10 cellular contexts compared by ENCODE assay signal in the genomic region with DNA sequence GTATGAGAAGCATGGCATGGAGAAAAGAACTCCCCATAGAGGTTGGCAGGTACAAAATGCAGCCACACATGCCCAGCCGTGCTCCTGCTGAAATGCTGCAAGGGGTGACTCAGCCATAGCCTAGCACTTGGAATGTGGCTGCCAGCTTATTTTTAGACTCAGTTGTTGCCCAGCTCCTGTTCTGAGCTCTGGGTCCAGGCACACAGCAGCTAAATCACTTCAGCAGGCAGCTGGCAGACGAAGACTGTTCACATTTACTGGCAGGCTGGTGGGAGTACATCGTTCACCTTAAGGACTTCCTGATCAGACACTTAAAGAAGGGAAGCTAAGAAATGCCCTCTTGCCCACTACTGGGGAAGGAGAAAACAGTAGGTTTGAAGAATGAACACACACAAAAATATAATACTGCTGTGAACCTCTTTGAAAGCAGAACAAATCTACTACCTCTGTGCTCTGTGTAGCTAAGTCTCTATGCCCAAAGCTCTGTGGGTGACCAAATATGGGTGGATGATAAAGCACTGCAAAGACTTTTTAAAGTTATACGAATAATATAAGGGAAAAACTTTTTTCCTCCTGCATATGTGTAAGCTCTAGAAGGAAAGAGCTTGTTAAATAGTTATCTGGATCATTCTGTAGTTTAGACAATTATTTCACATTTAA.
DNase-seq lines count a peak whose midpoint lies in the region; ATAC-seq and TF ChIP-seq lines count a peak whose summit lies in the region.
"Had no signal": no experiment of that assay in that cellular context is flagged by ENCODE, and none has a peak within 500 bp of the region (broad histone marks: within the 10 kb centered on the region; RNA-seq: fewer than 3 reads in every experiment).

No MANE protein-coding gene starts in this region.

- DNase-seq in AG08395 (ENCODE audit: low spot score) (peak; percentile 68), M059J (ENCODE audit: low read depth) (peak; percentile 50), dorsolateral prefrontal cortex (peak in 9 of 10 donors; percentile 6 to 84 (median 67)), mesendoderm (peak; percentile 16), NCI-H2029 treated with DMSO at 0.1 percent for 48 hours (lab: John Stamatoyannopoulos, UW) (no peak), nephron progenitor cell (no peak)
- DNase-seq in natural killer cell treated with Interleukin-12 subunit alpha and Interleukin-12 subunit beta and Interleukin-15 and Interleukin-18, amount 100 ng/mL, for 72 hours (ENCODE audit: low spot score): no peak
- DNase-seq: activated B cell treated with CpG ODN at 0.5 μM for 24 hours had no signal

- no peak overlapping the region for H2BK15ac ChIP-seq in mesendoderm (replicated peaks; ENCODE audit: low read depth)

- no peak overlapping the region for H2BK5ac ChIP-seq in mesendoderm (ENCODE audit: low read length)

- intact Hi-C loops in dorsolateral prefrontal cortex (cut with DNase I): no loop called here

- H3K23ac ChIP-seq in mesendoderm (ENCODE audit: low read length): no peak overlapping the region

- peak overlapping the region in 36 of 59 donors; percentile 2 to 74 (median 44) for H3K27ac ChIP-seq in dorsolateral prefrontal cortex
- H3K27ac ChIP-seq in mesendoderm (ENCODE audit: low read depth, low read length): no peak overlapping the region

- H4K5ac ChIP-seq in mesendoderm (ENCODE audit: low read length): no peak overlapping the region

- no peaks in the 10 kb centered on the region for H3K4me1 Mint-ChIP-seq in natural killer cell treated with Interleukin-12 subunit alpha and Interleukin-12 subunit beta and Interleukin-15 and Interleukin-18, amount 100 ng/mL, for 72 hours (ENCODE audit: low read depth in 2 of 2)
- peaks cover 44% of the 10 kb centered on the region for H3K4me1 Mint-ChIP-seq in nephron progenitor cell
- H3K4me1 Mint-ChIP-seq: activated B cell treated with CpG ODN at 0.5 μM for 24 hours had no signal

- H3K9ac ChIP-seq in mesendoderm (ENCODE audit: low read length): no peak overlapping the region

- H3K4me1 ChIP-seq in mesendoderm (ENCODE audit: control insufficient read depth, low read depth, low read length): no peaks in the 10 kb centered on the region

- H3K56ac ChIP-seq in mesendoderm (ENCODE audit: low read length): no peak overlapping the region

- no CpG with 5 or more reads among the region's 4 CpGs for WGBS in mesendoderm (ENCODE audit: extremely low coverage, insufficient coverage, low lambda C conversion rate)

- H2AK5ac ChIP-seq in mesendoderm (ENCODE audit: low read length): no peak overlapping the region

- no peaks in the 10 kb centered on the region for H3K79me1 ChIP-seq in mesendoderm (ENCODE audit: low read length)

- no peaks in the 10 kb centered on the region for H3K36me3 Mint-ChIP-seq in natural killer cell treated with Interleukin-12 subunit alpha and Interleukin-12 subunit beta and Interleukin-15 and Interleukin-18, amount 100 ng/mL, for 72 hours
- no peaks in the 10 kb centered on the region for H3K36me3 Mint-ChIP-seq in nephron progenitor cell (ENCODE audit: low read depth)
- H3K36me3 Mint-ChIP-seq: activated naive CD8-positive, alpha-beta T cell had no signal

- H3K4me3 Mint-ChIP-seq in natural killer cell treated with Interleukin-12 subunit alpha and Interleukin-12 subunit beta and Interleukin-15 and Interleukin-18, amount 100 ng/mL, for 72 hours: no peak overlapping the region
- no peak overlapping the region for H3K4me3 Mint-ChIP-seq in nephron progenitor cell
- H3K4me3 Mint-ChIP-seq: activated B cell treated with CpG ODN at 0.5 μM for 24 hours; activated naive CD8-positive, alpha-beta T cell had no signal

- no peak overlapping the region for H2BK120ac ChIP-seq in mesendoderm (ENCODE audit: low read depth, low read length)

- TF ChIP-seq CTCF in dorsolateral prefrontal cortex (IDR thresholded peaks at IDR 0.05 in 54 of 56, conservative IDR thresholded peaks at IDR 0.05 in 2 of 56; ENCODE audit: low read depth in 1 of 56, partially characterized antibody in 56 of 56): no peak
- no peak for TF ChIP-seq CTCF in nephron progenitor cell (IDR thresholded peaks at IDR 0.05)

- ATAC-seq in HG03521 (IDR thresholded peaks at IDR 0.05; ENCODE audit: unreplicated experiment): no peak
- no peak for ATAC-seq in natural killer cell treated with Interleukin-12 subunit alpha and Interleukin-12 subunit beta and Interleukin-15 and Interleukin-18, amount 100 ng/mL, for 72 hours

- H3K4me2 ChIP-seq in mesendoderm (ENCODE audit: low read length): no peak overlapping the region

- peaks cover 2% of the 10 kb centered on the region for H3K9me3 Mint-ChIP-seq in natural killer cell treated with Interleukin-12 subunit alpha and Interleukin-12 subunit beta and Interleukin-15 and Interleukin-18, amount 100 ng/mL, for 72 hours
- H3K9me3 Mint-ChIP-seq in nephron progenitor cell: peaks cover 3% of the 10 kb centered on the region

- no peak overlapping the region for H4K8ac ChIP-seq in mesendoderm (ENCODE audit: low read depth, low read length)

- no peak overlapping the region for H3K27ac Mint-ChIP-seq in natural killer cell treated with Interleukin-12 subunit alpha and Interleukin-12 subunit beta and Interleukin-15 and Interleukin-18, amount 100 ng/mL, for 72 hours
- H3K27ac Mint-ChIP-seq in nephron progenitor cell: no peak overlapping the region
- H3K27ac Mint-ChIP-seq: activated B cell treated with CpG ODN at 0.5 μM for 24 hours; activated naive CD8-positive, alpha-beta T cell had no signal

- peaks cover 0 to 10% (median 0%) of the 10 kb centered on the region in 45 donors for H3K27me3 ChIP-seq in dorsolateral prefrontal cortex
- no peaks in the 10 kb centered on the region for H3K27me3 ChIP-seq in mesendoderm (ENCODE audit: insufficient read depth, low read length, poor library complexity)

- no peaks in the 10 kb centered on the region for H3K79me2 ChIP-seq in mesendoderm (ENCODE audit: control insufficient read depth, insufficient read depth, low read length)

- peaks cover 4 to 34% of the 10 kb centered on the region in 2 donors for H3K27me3 Mint-ChIP-seq in natural killer cell treated with Interleukin-12 subunit alpha and Interleukin-12 subunit beta and Interleukin-15 and Interleukin-18, amount 100 ng/mL, for 72 hours
- peaks cover 5% of the 10 kb centered on the region for H3K27me3 Mint-ChIP-seq in nephron progenitor cell (ENCODE audit: low read depth, poor library complexity)

- no peaks in the 10 kb centered on the region for H3K36me3 ChIP-seq in mesendoderm (ENCODE audit: control insufficient read depth, insufficient read depth, low read length)

- no peak overlapping the region for H3K18ac ChIP-seq in mesendoderm (ENCODE audit: low read length)

- H3K4ac ChIP-seq in mesendoderm (ENCODE audit: low read depth, low read length): no peak overlapping the region

- H3K4me3 ChIP-seq in dorsolateral prefrontal cortex (no peak overlapping the region), mesendoderm (ENCODE audit: low read length) (no peak overlapping the region)

Comparison
In these comparisons a context has a peak if more than half of its experiments do, and no peak if none do; other contexts are left out.
1. DNase-seq: peak in AG08395 (single experiment), M059J (single experiment), dorsolateral prefrontal cortex (9 of 10) and mesendoderm (single experiment); none in NCI-H2029 treated with DMSO at 0.1 percent for 48 hours (single experiment), natural killer cell treated with Interleukin-12 subunit alpha and Interleukin-12 subunit beta and Interleukin-15 and Interleukin-18, amount 100 ng/mL, for 72 hours (single experiment) and nephron progenitor cell (single experiment).